ENCODE assay signal across 1 cellular context in genomic region chr12:131724534-131724933, GRCh38.
TF ChIP-seq lines count a peak whose summit lies in the region.

No MANE protein-coding gene starts in this region.

TF ChIP-seq in GM23338, 12 proteins besides CTCF, POLR2A, EP300 and RAD21 (continued from another document):
- TF ChIP-seq ZNF462 (CRISPR knock-in tag; IDR thresholded peaks at IDR 0.05) (no peak), REST (IDR thresholded peaks at IDR 0.05; ENCODE audit: unreplicated experiment) (no peak)
